In genomic region chr12:128056299-128056885, GRCh38 we compare ENCODE assay signal across 18 cellular contexts.
"Had no signal": no experiment of that assay in that cellular context is flagged by ENCODE, and none has a peak within 500 bp of the region (broad histone marks: within the 10 kb centered on the region; RNA-seq: fewer than 3 reads in every experiment).

No MANE protein-coding gene starts in this region.

- DNase-seq: activated CD4-positive, alpha-beta T cell treated with anti-CD3 and anti-CD28 coated beads for 4 hours; activated CD8-positive, alpha-beta memory T cell treated with anti-CD3 and anti-CD28 coated beads, Interleukin-2, amount 50 U/mL, for 4 hours; activated CD8-positive, alpha-beta T cell treated with anti-CD3 and anti-CD28 coated beads, Interleukin-2, amount 10 ng/mL, durations not matched to agents 7 days and 5 days; activated gamma-delta T cell; activated T-cell treated with anti-CD3 and anti-CD28 coated beads, Interleukin-2, amount 50 U/mL, for 48 hours; amniotic stem cell; cortex of kidney; effector CD8-positive, alpha-beta T cell; foreskin fibroblast; hypothalamus; immature natural killer cell; lower lobe of right lung; T-helper 17 cell had no signal

- H3K4me3 Mint-ChIP-seq: activated CD8-positive, alpha-beta T cell treated with anti-CD3 and anti-CD28 coated beads, Interleukin-2, amount 10 ng/mL, durations not matched to agents 7 days and 5 days; immature natural killer cell; mesothelial cell of epicardium; stimulated activated effector memory CD8-positive, alpha-beta T cell treated with anti-CD3 and anti-CD28 coated beads, Interleukin-12 subunit alpha, Interleukin-12 subunit beta, amount 100 ng/mL, for 72 hours; T-helper 17 cell; WTC11 had no signal

- H3K36me3 Mint-ChIP-seq: activated naive CD4-positive, alpha-beta T cell treated with anti-CD3 and anti-CD28 coated beads, Interleukin-2, amount 50 U/mL, for 72 hours; brain; immature natural killer cell; mesothelial cell of epicardium; stimulated activated effector memory CD8-positive, alpha-beta T cell treated with anti-CD3 and anti-CD28 coated beads, Interleukin-12 subunit alpha, Interleukin-12 subunit beta, amount 100 ng/mL, for 72 hours had no signal

- H3K27me3 Mint-ChIP-seq: brain, T-helper 17 cell had no signal

- H3K9me3 Mint-ChIP-seq: immature natural killer cell; mesothelial cell of epicardium; stimulated activated effector memory CD8-positive, alpha-beta T cell treated with anti-CD3 and anti-CD28 coated beads, Interleukin-12 subunit alpha, Interleukin-12 subunit beta, amount 100 ng/mL, for 72 hours had no signal

- H3K27ac Mint-ChIP-seq: activated CD8-positive, alpha-beta T cell treated with anti-CD3 and anti-CD28 coated beads, Interleukin-2, amount 10 ng/mL, durations not matched to agents 7 days and 5 days; activated naive CD4-positive, alpha-beta T cell treated with anti-CD3 and anti-CD28 coated beads, Interleukin-2, amount 50 U/mL, for 72 hours; immature natural killer cell; mesothelial cell of epicardium; stimulated activated effector memory CD8-positive, alpha-beta T cell treated with anti-CD3 and anti-CD28 coated beads, Interleukin-12 subunit alpha, Interleukin-12 subunit beta, amount 100 ng/mL, for 72 hours; T-helper 17 cell; WTC11 had no signal

- H3K4me1 Mint-ChIP-seq: immature natural killer cell; stimulated activated effector memory CD8-positive, alpha-beta T cell treated with anti-CD3 and anti-CD28 coated beads, Interleukin-12 subunit alpha, Interleukin-12 subunit beta, amount 100 ng/mL, for 72 hours; T-helper 17 cell; WTC11 had no signal

- ATAC-seq: activated CD8-positive, alpha-beta T cell treated with anti-CD3 and anti-CD28 coated beads, Interleukin-2, amount 10 ng/mL, durations not matched to agents 7 days and 5 days; activated naive CD4-positive, alpha-beta T cell treated with anti-CD3 and anti-CD28 coated beads, Interleukin-2, amount 50 U/mL, for 72 hours; lower lobe of right lung; stimulated activated effector memory CD8-positive, alpha-beta T cell treated with anti-CD3 and anti-CD28 coated beads, Interleukin-12 subunit alpha, Interleukin-12 subunit beta, amount 100 ng/mL, for 72 hours; T-helper 17 cell; WTC11 had no signal
